ENCODE assay signal across 8 cellular contexts in the genomic region with DNA sequence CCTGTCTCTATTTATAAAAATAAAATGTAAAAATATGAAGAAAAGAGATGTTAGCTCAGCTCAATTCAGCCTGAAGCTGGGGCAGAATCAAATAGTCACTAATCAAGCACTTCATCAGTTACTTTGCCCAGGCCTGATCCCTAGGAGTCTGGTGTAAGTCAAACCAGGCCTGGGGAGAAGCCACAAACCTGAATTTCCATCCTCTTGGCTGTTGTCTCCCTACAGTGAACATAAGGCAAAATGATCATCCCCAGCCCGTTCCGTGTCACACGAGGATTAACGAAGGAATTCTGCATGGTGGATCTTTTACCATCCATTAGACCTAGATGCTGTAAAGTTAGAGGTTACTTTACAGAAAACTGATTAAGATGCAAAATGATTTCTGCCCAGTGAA. TPM values are rescaled to one million over a fixed set of nuclear protein-coding genes. Genes with fewer than 3 reads are reported as not detected.
"Had no signal": no experiment of that assay in that cellular context is flagged by ENCODE, and none has a peak within 500 bp of the region (broad histone marks: within the 10 kb centered on the region; RNA-seq: fewer than 3 reads in every experiment).

No MANE protein-coding gene starts in this region.

- DNase-seq: H9, HCEC 1CT, HFFc6, KBM-7 had no signal

- H3K4me3 ChIP-seq: GM23338 had no signal

- H2AFZ ChIP-seq: GM23338 had no signal

- ATAC-seq: GM23338 had no signal

- FAIRE-seq: H1, H54, HTR-8/SVneo had no signal

- H3K4me2 ChIP-seq: GM23338 had no signal

RNA-seq across cellular contexts. Expression of a gene that starts 6.5 kb away (rescaled TPM):
- total RNA-seq: HFFc6 had no signal
